ENCODE assay signal across 2 cellular contexts in the genomic region with DNA sequence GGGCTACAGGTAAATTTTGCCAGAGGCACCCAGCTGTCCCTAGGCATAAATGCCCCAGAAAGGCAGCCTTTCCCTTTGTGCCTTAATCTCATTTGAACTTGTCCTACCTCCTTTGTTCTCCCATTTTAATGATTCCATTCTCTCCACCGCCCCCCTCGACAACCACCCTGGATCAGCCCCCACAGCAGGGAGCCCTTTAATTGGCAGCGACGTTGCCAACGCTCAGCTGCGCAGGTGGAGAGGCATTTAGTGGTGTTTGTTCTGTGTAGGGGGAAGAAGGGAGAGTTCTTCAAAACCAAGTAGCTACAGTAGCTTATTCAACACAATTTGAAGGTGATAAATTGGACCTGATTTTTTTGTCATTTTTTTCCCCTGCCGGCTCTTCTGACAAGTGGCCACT.
TF ChIP-seq lines count a peak whose summit lies in the region.

No MANE protein-coding gene starts in this region.

TF ChIP-seq in GM23338, 12 proteins besides CTCF, POLR2A, EP300 and RAD21:
- no peak for TF ChIP-seq NANOG (IDR thresholded peaks at IDR 0.05; ENCODE audit: borderline replicate concordance)
- TF ChIP-seq, protein P1, sequence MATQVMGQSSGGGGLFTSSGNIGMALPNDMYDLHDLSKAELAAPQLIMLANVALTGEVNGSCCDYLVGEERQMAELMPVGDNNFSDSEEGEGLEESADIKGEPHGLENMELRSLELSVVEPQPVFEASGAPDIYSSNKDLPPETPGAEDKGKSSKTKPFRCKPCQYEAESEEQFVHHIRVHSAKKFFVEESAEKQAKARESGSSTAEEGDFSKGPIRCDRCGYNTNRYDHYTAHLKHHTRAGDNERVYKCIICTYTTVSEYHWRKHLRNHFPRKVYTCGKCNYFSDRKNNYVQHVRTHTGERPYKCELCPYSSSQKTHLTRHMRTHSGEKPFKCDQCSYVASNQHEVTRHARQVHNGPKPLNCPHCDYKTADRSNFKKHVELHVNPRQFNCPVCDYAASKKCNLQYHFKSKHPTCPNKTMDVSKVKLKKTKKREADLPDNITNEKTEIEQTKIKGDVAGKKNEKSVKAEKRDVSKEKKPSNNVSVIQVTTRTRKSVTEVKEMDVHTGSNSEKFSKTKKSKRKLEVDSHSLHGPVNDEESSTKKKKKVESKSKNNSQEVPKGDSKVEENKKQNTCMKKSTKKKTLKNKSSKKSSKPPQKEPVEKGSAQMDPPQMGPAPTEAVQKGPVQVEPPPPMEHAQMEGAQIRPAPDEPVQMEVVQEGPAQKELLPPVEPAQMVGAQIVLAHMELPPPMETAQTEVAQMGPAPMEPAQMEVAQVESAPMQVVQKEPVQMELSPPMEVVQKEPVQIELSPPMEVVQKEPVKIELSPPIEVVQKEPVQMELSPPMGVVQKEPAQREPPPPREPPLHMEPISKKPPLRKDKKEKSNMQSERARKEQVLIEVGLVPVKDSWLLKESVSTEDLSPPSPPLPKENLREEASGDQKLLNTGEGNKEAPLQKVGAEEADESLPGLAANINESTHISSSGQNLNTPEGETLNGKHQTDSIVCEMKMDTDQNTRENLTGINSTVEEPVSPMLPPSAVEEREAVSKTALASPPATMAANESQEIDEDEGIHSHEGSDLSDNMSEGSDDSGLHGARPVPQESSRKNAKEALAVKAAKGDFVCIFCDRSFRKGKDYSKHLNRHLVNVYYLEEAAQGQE (IDR thresholded peaks at IDR 0.05; ENCODE audit: unreplicated experiment) = no peak

TF ChIP-seq in H1, 55 proteins besides CTCF, POLR2A, EP300 and RAD21:
- TF ChIP-seq, protein P2, sequence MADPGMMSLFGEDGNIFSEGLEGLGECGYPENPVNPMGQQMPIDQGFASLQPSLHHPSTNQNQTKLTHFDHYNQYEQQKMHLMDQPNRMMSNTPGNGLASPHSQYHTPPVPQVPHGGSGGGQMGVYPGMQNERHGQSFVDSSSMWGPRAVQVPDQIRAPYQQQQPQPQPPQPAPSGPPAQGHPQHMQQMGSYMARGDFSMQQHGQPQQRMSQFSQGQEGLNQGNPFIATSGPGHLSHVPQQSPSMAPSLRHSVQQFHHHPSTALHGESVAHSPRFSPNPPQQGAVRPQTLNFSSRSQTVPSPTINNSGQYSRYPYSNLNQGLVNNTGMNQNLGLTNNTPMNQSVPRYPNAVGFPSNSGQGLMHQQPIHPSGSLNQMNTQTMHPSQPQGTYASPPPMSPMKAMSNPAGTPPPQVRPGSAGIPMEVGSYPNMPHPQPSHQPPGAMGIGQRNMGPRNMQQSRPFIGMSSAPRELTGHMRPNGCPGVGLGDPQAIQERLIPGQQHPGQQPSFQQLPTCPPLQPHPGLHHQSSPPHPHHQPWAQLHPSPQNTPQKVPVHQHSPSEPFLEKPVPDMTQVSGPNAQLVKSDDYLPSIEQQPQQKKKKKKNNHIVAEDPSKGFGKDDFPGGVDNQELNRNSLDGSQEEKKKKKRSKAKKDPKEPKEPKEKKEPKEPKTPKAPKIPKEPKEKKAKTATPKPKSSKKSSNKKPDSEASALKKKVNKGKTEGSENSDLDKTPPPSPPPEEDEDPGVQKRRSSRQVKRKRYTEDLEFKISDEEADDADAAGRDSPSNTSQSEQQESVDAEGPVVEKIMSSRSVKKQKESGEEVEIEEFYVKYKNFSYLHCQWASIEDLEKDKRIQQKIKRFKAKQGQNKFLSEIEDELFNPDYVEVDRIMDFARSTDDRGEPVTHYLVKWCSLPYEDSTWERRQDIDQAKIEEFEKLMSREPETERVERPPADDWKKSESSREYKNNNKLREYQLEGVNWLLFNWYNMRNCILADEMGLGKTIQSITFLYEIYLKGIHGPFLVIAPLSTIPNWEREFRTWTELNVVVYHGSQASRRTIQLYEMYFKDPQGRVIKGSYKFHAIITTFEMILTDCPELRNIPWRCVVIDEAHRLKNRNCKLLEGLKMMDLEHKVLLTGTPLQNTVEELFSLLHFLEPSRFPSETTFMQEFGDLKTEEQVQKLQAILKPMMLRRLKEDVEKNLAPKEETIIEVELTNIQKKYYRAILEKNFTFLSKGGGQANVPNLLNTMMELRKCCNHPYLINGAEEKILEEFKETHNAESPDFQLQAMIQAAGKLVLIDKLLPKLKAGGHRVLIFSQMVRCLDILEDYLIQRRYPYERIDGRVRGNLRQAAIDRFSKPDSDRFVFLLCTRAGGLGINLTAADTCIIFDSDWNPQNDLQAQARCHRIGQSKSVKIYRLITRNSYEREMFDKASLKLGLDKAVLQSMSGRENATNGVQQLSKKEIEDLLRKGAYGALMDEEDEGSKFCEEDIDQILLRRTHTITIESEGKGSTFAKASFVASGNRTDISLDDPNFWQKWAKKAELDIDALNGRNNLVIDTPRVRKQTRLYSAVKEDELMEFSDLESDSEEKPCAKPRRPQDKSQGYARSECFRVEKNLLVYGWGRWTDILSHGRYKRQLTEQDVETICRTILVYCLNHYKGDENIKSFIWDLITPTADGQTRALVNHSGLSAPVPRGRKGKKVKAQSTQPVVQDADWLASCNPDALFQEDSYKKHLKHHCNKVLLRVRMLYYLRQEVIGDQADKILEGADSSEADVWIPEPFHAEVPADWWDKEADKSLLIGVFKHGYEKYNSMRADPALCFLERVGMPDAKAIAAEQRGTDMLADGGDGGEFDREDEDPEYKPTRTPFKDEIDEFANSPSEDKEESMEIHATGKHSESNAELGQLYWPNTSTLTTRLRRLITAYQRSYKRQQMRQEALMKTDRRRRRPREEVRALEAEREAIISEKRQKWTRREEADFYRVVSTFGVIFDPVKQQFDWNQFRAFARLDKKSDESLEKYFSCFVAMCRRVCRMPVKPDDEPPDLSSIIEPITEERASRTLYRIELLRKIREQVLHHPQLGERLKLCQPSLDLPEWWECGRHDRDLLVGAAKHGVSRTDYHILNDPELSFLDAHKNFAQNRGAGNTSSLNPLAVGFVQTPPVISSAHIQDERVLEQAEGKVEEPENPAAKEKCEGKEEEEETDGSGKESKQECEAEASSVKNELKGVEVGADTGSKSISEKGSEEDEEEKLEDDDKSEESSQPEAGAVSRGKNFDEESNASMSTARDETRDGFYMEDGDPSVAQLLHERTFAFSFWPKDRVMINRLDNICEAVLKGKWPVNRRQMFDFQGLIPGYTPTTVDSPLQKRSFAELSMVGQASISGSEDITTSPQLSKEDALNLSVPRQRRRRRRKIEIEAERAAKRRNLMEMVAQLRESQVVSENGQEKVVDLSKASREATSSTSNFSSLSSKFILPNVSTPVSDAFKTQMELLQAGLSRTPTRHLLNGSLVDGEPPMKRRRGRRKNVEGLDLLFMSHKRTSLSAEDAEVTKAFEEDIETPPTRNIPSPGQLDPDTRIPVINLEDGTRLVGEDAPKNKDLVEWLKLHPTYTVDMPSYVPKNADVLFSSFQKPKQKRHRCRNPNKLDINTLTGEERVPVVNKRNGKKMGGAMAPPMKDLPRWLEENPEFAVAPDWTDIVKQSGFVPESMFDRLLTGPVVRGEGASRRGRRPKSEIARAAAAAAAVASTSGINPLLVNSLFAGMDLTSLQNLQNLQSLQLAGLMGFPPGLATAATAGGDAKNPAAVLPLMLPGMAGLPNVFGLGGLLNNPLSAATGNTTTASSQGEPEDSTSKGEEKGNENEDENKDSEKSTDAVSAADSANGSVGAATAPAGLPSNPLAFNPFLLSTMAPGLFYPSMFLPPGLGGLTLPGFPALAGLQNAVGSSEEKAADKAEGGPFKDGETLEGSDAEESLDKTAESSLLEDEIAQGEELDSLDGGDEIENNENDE (IDR thresholded peaks at IDR 0.05; ENCODE audit: insufficient replicate concordance, low read length) = no peak
- TF ChIP-seq CREB1 (IDR thresholded peaks at IDR 0.05) (no peak), POU5F1 (IDR thresholded peaks at IDR 0.05; ENCODE audit: low read depth, low read length) (no peak)
- TF ChIP-seq, protein P3, sequence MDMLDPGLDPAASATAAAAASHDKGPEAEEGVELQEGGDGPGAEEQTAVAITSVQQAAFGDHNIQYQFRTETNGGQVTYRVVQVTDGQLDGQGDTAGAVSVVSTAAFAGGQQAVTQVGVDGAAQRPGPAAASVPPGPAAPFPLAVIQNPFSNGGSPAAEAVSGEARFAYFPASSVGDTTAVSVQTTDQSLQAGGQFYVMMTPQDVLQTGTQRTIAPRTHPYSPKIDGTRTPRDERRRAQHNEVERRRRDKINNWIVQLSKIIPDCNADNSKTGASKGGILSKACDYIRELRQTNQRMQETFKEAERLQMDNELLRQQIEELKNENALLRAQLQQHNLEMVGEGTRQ (IDR thresholded peaks at IDR 0.05; ENCODE audit: low read length) = no peak
